Comparison of ENCODE assay signal across 1 cellular context in the genomic region with DNA sequence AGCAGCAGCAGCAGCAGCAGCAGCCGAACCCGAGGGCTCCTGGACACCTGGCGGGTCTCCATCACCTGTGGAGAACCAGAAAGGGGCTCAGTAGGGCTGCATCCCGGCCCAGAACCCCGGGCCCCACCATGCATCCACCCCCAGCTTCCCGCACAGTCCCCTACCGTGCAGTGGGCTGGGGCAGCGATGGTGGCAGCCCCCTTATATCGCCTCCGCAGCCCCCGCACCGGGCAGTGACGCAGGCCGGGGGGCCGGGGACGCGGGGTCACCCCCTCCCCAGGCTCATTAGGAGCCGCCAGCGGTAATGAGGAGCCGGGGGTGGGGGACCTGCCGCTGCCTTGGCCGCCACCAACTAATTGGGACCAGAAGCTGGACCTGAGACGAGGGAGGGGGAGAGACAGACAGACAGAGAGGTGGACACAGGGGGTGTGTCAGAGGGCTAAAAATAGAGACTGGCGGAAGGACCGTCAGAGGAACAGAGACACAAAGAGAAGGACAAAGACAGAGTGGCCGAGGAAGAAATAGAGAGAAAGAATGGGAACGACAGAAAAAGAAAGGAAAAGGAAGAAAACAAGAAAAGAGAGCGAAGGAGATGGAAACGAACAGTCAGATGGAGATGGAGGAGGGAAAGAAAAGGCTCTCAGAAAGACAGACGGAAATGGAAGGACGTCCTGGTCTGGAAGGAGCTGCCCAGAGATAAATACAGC.
TF ChIP-seq lines count a peak whose summit lies in the region.

A gene with protein sequence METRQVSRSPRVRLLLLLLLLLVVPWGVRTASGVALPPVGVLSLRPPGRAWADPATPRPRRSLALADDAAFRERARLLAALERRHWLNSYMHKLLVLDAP (minus strand): TSS at position 164 of the 707 bp plus-strand sequence. CDS start 102 bp downstream, at position 62.

TF ChIP-seq in K562, 482 proteins besides CTCF, POLR2A, EP300 and RAD21 (continued from another document):
- TF ChIP-seq, protein P1, sequence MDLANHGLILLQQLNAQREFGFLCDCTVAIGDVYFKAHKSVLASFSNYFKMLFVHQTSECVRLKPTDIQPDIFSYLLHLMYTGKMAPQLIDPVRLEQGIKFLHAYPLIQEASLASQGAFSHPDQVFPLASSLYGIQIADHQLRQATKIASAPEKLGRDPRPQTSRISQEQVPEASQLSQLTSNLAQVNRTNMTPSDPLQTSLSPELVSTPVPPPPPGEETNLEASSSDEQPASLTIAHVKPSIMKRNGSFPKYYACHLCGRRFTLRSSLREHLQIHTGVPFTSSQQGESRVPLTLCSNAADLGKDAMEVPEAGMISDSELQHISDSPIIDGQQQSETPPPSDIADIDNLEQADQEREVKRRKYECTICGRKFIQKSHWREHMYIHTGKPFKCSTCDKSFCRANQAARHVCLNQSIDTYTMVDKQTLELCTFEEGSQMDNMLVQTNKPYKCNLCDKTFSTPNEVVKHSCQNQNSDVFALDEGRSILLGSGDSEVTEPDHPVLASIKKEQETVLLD (IDR thresholded peaks at IDR 0.05), result peak; percentile 41; the same call in 1 of the 2 replicates
- TF ChIP-seq ZNF347 (CRISPR knock-in tag; IDR thresholded peaks at IDR 0.05; ENCODE audit: low read depth) (no peak), SMAD2 (IDR thresholded peaks at IDR 0.05; ENCODE audit: low read depth, low read length) (no peak), SAP30 (IDR thresholded peaks at IDR 0.05; ENCODE audit: borderline replicate concordance, insufficient read depth, low read depth, low read length, poor library complexity, severe bottlenecking) (no peak), TOE1 (IDR thresholded peaks at IDR 0.05; ENCODE audit: borderline replicate concordance) (no peak), TOE1 (CRISPR knock-in tag; IDR thresholded peaks at IDR 0.05; ENCODE audit: borderline replicate concordance, low read depth) (no peak), ELF1 (tag; IDR thresholded peaks at IDR 0.05) (no peak), ARHGAP35 (IDR thresholded peaks at IDR 0.05; ENCODE audit: partially characterized antibody) (peak; percentile 29), PHF20 (IDR thresholded peaks at IDR 0.05; ENCODE audit: partially characterized antibody) (peak; percentile 47), EGR1 (conservative IDR thresholded peaks at IDR 0.05) (0 out of 2 replicates have a peak, but pooled peaks have one; percentile 6), KDM1A (IDR thresholded peaks at IDR 0.05) (peak in 1 of 2 experiments; percentile 30; a peak in 1 of 4 replicates), LEF1 (IDR thresholded peaks at IDR 0.05) (no peak), SMAD4 (CRISPR knock-in tag; conservative IDR thresholded peaks at IDR 0.05) (0 out of 2 replicates have a peak, but pooled peaks have one; percentile 29), MTA2 (IDR thresholded peaks at IDR 0.05; ENCODE audit: low read depth) (peak; percentile 35; the same call in 1 of the 2 replicates), LARP7 (IDR thresholded peaks at IDR 0.05) (peak; percentile 74; the same call in 1 of the 2 replicates), BRD4 (IDR thresholded peaks at IDR 0.05) (no peak), JUN (IDR thresholded peaks at IDR 0.05; ENCODE audit: borderline replicate concordance, low read depth, low read length) (0 out of 2 replicates have a peak, but pooled peaks have one; percentile 6), JUN (CRISPR knock-in tag; IDR thresholded peaks at IDR 0.05; ENCODE audit: borderline replicate concordance) (no peak), POLR2AphosphoS5 (IDR thresholded peaks at IDR 0.05; ENCODE audit: control insufficient read depth, insufficient read depth, low read depth, low read length) (no peak), NCOA4 (IDR thresholded peaks at IDR 0.05; ENCODE audit: partially characterized antibody) (peak; percentile 19), HLTF (IDR thresholded peaks at IDR 0.05) (0 out of 2 replicates have a peak, but pooled peaks have one; percentile 77), SRSF7 (optimal IDR thresholded peaks at IDR 0.05; ENCODE audit: low read depth, low read length) (no peak), ETV1 (tag; conservative IDR thresholded peaks at IDR 0.05; ENCODE audit: low read depth) (peak; percentile 22; the same call in 1 of the 2 replicates), KAT8 (IDR thresholded peaks at IDR 0.05; ENCODE audit: low read depth) (no peak), FOXJ3 (CRISPR knock-in tag; IDR thresholded peaks at IDR 0.05) (no peak), SMAD1 (IDR thresholded peaks at IDR 0.05; ENCODE audit: low read depth, low read length, partially characterized antibody) (no peak), HDGF (IDR thresholded peaks at IDR 0.05) (0 out of 2 replicates have a peak, but pooled peaks have one; percentile 51), CXXC5 (CRISPR knock-in tag; IDR thresholded peaks at IDR 0.05) (no peak), ZNF146 (CRISPR knock-in tag; IDR thresholded peaks at IDR 0.05; ENCODE audit: unreplicated experiment) (no peak), NFYB (IDR thresholded peaks at IDR 0.05; ENCODE audit: extremely low read depth, insufficient read length) (no peak), ZNF717 (CRISPR knock-in tag; IDR thresholded peaks at IDR 0.05) (no peak), POLR3A (IDR thresholded peaks at IDR 0.05; ENCODE audit: borderline replicate concordance, extremely low read depth, insufficient read depth, insufficient read length) (no peak), MTA1 (IDR thresholded peaks at IDR 0.05; ENCODE audit: borderline replicate concordance) (peak; percentile 57; the same call in 1 of the 2 replicates), ESRRA (IDR thresholded peaks at IDR 0.05; ENCODE audit: borderline replicate concordance, low read depth) (no peak), ZNF785 (CRISPR knock-in tag; IDR thresholded peaks at IDR 0.05) (no peak), HCFC1 (IDR thresholded peaks at IDR 0.05; ENCODE audit: low read depth, low read length) (no peak)
- TF ChIP-seq, protein P2, sequence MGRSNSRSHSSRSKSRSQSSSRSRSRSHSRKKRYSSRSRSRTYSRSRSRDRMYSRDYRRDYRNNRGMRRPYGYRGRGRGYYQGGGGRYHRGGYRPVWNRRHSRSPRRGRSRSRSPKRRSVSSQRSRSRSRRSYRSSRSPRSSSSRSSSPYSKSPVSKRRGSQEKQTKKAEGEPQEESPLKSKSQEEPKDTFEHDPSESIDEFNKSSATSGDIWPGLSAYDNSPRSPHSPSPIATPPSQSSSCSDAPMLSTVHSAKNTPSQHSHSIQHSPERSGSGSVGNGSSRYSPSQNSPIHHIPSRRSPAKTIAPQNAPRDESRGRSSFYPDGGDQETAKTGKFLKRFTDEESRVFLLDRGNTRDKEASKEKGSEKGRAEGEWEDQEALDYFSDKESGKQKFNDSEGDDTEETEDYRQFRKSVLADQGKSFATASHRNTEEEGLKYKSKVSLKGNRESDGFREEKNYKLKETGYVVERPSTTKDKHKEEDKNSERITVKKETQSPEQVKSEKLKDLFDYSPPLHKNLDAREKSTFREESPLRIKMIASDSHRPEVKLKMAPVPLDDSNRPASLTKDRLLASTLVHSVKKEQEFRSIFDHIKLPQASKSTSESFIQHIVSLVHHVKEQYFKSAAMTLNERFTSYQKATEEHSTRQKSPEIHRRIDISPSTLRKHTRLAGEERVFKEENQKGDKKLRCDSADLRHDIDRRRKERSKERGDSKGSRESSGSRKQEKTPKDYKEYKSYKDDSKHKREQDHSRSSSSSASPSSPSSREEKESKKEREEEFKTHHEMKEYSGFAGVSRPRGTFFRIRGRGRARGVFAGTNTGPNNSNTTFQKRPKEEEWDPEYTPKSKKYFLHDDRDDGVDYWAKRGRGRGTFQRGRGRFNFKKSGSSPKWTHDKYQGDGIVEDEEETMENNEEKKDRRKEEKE (IDR thresholded peaks at IDR 0.05; ENCODE audit: borderline replicate concordance in 1 of 2, control insufficient read depth in 1 of 2, low read depth in 2 of 2, low read length in 1 of 2), result no peak
- TF ChIP-seq, protein P3, sequence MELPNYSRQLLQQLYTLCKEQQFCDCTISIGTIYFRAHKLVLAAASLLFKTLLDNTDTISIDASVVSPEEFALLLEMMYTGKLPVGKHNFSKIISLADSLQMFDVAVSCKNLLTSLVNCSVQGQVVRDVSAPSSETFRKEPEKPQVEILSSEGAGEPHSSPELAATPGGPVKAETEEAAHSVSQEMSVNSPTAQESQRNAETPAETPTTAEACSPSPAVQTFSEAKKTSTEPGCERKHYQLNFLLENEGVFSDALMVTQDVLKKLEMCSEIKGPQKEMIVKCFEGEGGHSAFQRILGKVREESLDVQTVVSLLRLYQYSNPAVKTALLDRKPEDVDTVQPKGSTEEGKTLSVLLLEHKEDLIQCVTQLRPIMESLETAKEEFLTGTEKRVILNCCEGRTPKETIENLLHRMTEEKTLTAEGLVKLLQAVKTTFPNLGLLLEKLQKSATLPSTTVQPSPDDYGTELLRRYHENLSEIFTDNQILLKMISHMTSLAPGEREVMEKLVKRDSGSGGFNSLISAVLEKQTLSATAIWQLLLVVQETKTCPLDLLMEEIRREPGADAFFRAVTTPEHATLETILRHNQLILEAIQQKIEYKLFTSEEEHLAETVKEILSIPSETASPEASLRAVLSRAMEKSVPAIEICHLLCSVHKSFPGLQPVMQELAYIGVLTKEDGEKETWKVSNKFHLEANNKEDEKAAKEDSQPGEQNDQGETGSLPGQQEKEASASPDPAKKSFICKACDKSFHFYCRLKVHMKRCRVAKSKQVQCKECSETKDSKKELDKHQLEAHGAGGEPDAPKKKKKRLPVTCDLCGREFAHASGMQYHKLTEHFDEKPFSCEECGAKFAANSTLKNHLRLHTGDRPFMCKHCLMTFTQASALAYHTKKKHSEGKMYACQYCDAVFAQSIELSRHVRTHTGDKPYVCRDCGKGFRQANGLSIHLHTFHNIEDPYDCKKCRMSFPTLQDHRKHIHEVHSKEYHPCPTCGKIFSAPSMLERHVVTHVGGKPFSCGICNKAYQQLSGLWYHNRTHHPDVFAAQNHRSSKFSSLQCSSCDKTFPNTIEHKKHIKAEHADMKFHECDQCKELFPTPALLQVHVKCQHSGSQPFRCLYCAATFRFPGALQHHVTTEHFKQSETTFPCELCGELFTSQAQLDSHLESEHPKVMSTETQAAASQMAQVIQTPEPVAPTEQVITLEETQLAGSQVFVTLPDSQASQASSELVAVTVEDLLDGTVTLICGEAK (IDR thresholded peaks at IDR 0.05), result peak; percentile 56; the same call in 1 of the 2 replicates
- TF ChIP-seq, protein P3 (CRISPR knock-in tag; IDR thresholded peaks at IDR 0.05), result no peak
- TF ChIP-seq, protein P4, sequence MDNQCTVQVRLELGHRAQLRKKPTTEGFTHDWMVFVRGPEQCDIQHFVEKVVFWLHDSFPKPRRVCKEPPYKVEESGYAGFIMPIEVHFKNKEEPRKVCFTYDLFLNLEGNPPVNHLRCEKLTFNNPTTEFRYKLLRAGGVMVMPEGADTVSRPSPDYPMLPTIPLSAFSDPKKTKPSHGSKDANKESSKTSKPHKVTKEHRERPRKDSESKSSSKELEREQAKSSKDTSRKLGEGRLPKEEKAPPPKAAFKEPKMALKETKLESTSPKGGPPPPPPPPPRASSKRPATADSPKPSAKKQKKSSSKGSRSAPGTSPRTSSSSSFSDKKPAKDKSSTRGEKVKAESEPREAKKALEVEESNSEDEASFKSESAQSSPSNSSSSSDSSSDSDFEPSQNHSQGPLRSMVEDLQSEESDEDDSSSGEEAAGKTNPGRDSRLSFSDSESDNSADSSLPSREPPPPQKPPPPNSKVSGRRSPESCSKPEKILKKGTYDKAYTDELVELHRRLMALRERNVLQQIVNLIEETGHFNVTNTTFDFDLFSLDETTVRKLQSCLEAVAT (IDR thresholded peaks at IDR 0.05), result peak; percentile 62 to 70; a peak in 2 of 4 replicates
- TF ChIP-seq, protein P5, sequence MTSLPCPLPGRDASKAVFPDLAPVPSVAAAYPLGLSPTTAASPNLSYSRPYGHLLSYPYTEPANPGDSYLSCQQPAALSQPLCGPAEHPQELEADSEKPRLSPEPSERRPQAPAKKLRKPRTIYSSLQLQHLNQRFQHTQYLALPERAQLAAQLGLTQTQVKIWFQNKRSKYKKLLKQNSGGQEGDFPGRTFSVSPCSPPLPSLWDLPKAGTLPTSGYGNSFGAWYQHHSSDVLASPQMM (CRISPR knock-in tag; IDR thresholded peaks at IDR 0.05), result no peak
- TF ChIP-seq, protein P6, sequence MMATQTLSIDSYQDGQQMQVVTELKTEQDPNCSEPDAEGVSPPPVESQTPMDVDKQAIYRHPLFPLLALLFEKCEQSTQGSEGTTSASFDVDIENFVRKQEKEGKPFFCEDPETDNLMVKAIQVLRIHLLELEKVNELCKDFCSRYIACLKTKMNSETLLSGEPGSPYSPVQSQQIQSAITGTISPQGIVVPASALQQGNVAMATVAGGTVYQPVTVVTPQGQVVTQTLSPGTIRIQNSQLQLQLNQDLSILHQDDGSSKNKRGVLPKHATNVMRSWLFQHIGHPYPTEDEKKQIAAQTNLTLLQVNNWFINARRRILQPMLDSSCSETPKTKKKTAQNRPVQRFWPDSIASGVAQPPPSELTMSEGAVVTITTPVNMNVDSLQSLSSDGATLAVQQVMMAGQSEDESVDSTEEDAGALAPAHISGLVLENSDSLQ (IDR thresholded peaks at IDR 0.05), result peak; percentile 27; the same call in 1 of the 2 replicates
